Comparison of ENCODE assay signal across 2 cellular contexts in genomic region chr11:31655483-31655882, GRCh38.
A peak's percentile ranks its signal among the peaks of the same experiment; 100 is the strongest.
TF ChIP-seq lines count a peak whose summit lies in the region.

No MANE protein-coding gene starts in this region.

TF ChIP-seq in A549, 52 proteins besides CTCF, POLR2A, EP300 and RAD21 (continued from another document):
- TF ChIP-seq GATA3 (IDR thresholded peaks at IDR 0.05; ENCODE audit: borderline replicate concordance) (peak; percentile 26; the same call in 1 of the 2 replicates), HOXA7 (CRISPR knock-in tag; IDR thresholded peaks at IDR 0.05) (no peak), BCL3 (IDR thresholded peaks at IDR 0.05) (no peak), JUNB (IDR thresholded peaks at IDR 0.05) (peak; percentile 89), RFX5 (IDR thresholded peaks at IDR 0.05) (no peak), CBX8 (IDR thresholded peaks at IDR 0.05) (no peak), BHLHE40 (IDR thresholded peaks at IDR 0.05; ENCODE audit: low read depth, low read length) (no peak), EHF (CRISPR knock-in tag; IDR thresholded peaks at IDR 0.05) (no peak), EHMT2 (IDR thresholded peaks at IDR 0.05; ENCODE audit: low read depth) (no peak)

TF ChIP-seq in HCT116, 20 proteins besides CTCF, POLR2A, EP300 and RAD21 (continued from another document):
- TF ChIP-seq MAX (IDR thresholded peaks at IDR 0.05) (peak; percentile 33; the same call in 1 of the 2 replicates), JUND (IDR thresholded peaks at IDR 0.05) (peak; percentile 70), CBX3 (IDR thresholded peaks at IDR 0.05; ENCODE audit: low read depth) (peak; percentile 45; the same call in 1 of the 2 replicates), EZH2phosphoT487 (IDR thresholded peaks at IDR 0.05; ENCODE audit: borderline replicate concordance) (no peak), FOSL1 (IDR thresholded peaks at IDR 0.05; ENCODE audit: low read depth) (peak; percentile 70), POLR2AphosphoS5 (IDR thresholded peaks at IDR 0.05; ENCODE audit: low read depth, low read length) (peak; percentile 17; the same call in 1 of the 2 replicates), SRF (IDR thresholded peaks at IDR 0.05; ENCODE audit: low read depth) (peak; percentile 85), YY1 (IDR thresholded peaks at IDR 0.05; ENCODE audit: extremely low read depth, insufficient replicate concordance, low read depth, low read length) (no peak), SP1 (IDR thresholded peaks at IDR 0.05; ENCODE audit: low read depth) (peak; percentile 63)
